In the genomic region with DNA sequence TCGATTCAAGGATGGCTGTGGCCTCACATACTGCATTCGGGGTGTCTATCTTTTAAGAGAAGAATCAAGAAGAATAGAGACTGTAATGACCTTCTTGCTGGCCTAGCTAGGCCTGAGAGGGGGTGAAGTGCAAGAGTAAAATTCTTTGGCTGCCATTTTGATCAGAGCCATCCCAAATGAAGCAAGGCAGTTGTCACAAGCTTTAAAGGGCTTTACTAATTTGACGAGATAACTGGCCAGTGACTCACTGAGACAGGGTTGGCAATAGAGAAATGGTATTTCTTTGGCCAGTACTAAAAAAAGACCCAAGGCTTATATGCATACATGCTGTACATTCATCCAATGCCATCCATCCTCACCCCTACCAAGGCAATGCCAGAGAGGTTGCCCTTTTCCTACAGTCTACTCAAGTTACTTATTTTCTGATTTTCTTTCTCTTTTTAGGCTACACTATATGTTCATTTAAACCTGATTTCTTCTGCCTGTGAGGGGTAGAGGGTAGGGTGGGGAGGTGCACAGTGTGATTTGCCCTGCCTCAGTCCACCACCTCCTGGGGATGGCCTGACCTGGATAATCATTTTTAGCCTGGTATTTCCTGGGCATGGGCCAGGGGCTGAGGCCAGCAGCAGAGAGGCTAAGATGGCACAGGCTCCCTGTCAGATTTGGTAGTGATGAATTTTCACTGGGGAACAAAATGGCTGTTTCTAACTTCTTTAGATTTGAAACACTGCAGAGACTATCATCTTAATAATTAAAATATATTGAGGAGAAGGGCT, we compare ENCODE assay signal across 1 cellular context.
TF ChIP-seq lines count a peak whose summit lies in the region.

No MANE protein-coding gene starts in this region.

TF ChIP-seq in WTC11, 78 proteins besides CTCF, POLR2A, EP300 and RAD21 (continued from another document):
- TF ChIP-seq CDX4 (CRISPR knock-in tag; IDR thresholded peaks at IDR 0.05; ENCODE audit: borderline replicate concordance) (no peak), E2F4 (CRISPR knock-in tag; IDR thresholded peaks at IDR 0.05; ENCODE audit: borderline replicate concordance, low read depth) (no peak)
